Comparison of ENCODE assay signal across 10 cellular contexts in genomic region chr1:242242983-242243382, GRCh38.
DNase-seq lines count a peak whose midpoint lies in the region; ATAC-seq and TF ChIP-seq lines count a peak whose summit lies in the region.
"Had no signal": no experiment of that assay in that cellular context is flagged by ENCODE, and none has a peak within 500 bp of the region (broad histone marks: within the 10 kb centered on the region; RNA-seq: fewer than 3 reads in every experiment).

No MANE protein-coding gene starts in this region.

- no peak overlapping the region for H3K4me3 ChIP-seq in hepatocyte
- H3K4me3 ChIP-seq in naive thymus-derived CD4-positive, alpha-beta T cell (ENCODE audit: low read length): no peak overlapping the region

- H3K27ac Mint-ChIP-seq in neural crest cell (ENCODE audit: unreplicated experiment) (peak overlapping the region; percentile 14), HFFc6 (no peak overlapping the region)
- no peak overlapping the region for H3K27ac Mint-ChIP-seq in naive thymus-derived CD4-positive, alpha-beta T cell
- H3K27ac Mint-ChIP-seq: B cell had no signal

- H3K36me3 Mint-ChIP-seq in neural crest cell (ENCODE audit: low read depth) (no peaks in the 10 kb centered on the region), HFFc6 (ENCODE audit: low read depth) (peaks cover 5% of the 10 kb centered on the region; the same call in 1 of the 2 replicates)
- no peaks in the 10 kb centered on the region for H3K36me3 Mint-ChIP-seq in naive thymus-derived CD4-positive, alpha-beta T cell

- intact Hi-C loops in naive thymus-derived CD4-positive, alpha-beta T cell (cut with micrococcal nuclease): no loop called here

- H3K27ac ChIP-seq in hepatocyte: no peak overlapping the region
- no peak overlapping the region for H3K27ac ChIP-seq in naive thymus-derived CD4-positive, alpha-beta T cell (ENCODE audit: low read depth, low read length)

- H3K79me2 ChIP-seq in hepatocyte: no peaks in the 10 kb centered on the region

- ATAC-seq in GM19023 (IDR thresholded peaks at IDR 0.05; ENCODE audit: unreplicated experiment) (peak; percentile 24), HG02885 (IDR thresholded peaks at IDR 0.05; ENCODE audit: poor library complexity, unreplicated experiment) (peak; percentile 13)
- ATAC-seq in naive thymus-derived CD4-positive, alpha-beta T cell: no peak

- no peaks in the 10 kb centered on the region for H3K27me3 Mint-ChIP-seq in neural crest cell (ENCODE audit: low read depth)
- no peaks in the 10 kb centered on the region for H3K27me3 Mint-ChIP-seq in HFFc6 (ENCODE audit: insufficient read depth)
- no peaks in the 10 kb centered on the region for H3K27me3 Mint-ChIP-seq in naive thymus-derived CD4-positive, alpha-beta T cell
- H3K27me3 Mint-ChIP-seq: B cell had no signal

- POLR2A ChIA-PET in naive thymus-derived CD4-positive, alpha-beta T cell (lab: Charles Lee): no interaction called here

- H3K4me1 ChIP-seq in hepatocyte (ENCODE audit: insufficient read depth): no peaks in the 10 kb centered on the region
- H3K4me1 ChIP-seq in naive thymus-derived CD4-positive, alpha-beta T cell (ENCODE audit: control insufficient read depth in 2 of 2, insufficient read depth in 2 of 2, low read length in 2 of 2): no peaks in the 10 kb centered on the region

- CTCF ChIA-PET in naive thymus-derived CD4-positive, alpha-beta T cell (lab: Charles Lee): no interaction called here

- H3K4me1 Mint-ChIP-seq in neural crest cell (peaks cover 16% of the 10 kb centered on the region), HFFc6 (ENCODE audit: low read depth) (no peaks in the 10 kb centered on the region)
- H3K4me1 Mint-ChIP-seq in naive thymus-derived CD4-positive, alpha-beta T cell: no peaks in the 10 kb centered on the region
- H3K4me1 Mint-ChIP-seq: B cell had no signal

- H3K9me3 Mint-ChIP-seq in neural crest cell (no peaks in the 10 kb centered on the region), HFFc6 (peaks cover 44% of the 10 kb centered on the region)
- peaks cover 0 to 2% (median 0%) of the 10 kb centered on the region in 11 donors for H3K9me3 Mint-ChIP-seq in naive thymus-derived CD4-positive, alpha-beta T cell

- no peak overlapping the region for H3K4me2 ChIP-seq in hepatocyte

- TF ChIP-seq CTCF in neural crest cell (conservative IDR thresholded peaks at IDR 0.05) (no peak), HFFc6 (IDR thresholded peaks at IDR 0.05) (no peak), hepatocyte (IDR thresholded peaks at IDR 0.05; ENCODE audit: poor library complexity) (no peak)

- no peak for TF ChIP-seq POLR2A in erythroblast (IDR thresholded peaks at IDR 0.05; ENCODE audit: low read length)

- no peaks in the 10 kb centered on the region for H3K27me3 ChIP-seq in hepatocyte
- H3K27me3 ChIP-seq in naive thymus-derived CD4-positive, alpha-beta T cell (ENCODE audit: control insufficient read depth in 2 of 2, insufficient read depth in 2 of 2, low read length in 2 of 2): no peaks in the 10 kb centered on the region

- no peaks in the 10 kb centered on the region for H3K9me2 ChIP-seq in hepatocyte (replicated peaks; ENCODE audit: insufficient read depth)

- H3K36me3 ChIP-seq in hepatocyte (replicated peaks; ENCODE audit: insufficient read depth, low read depth): no peaks in the 10 kb centered on the region
- H3K36me3 ChIP-seq in naive thymus-derived CD4-positive, alpha-beta T cell (ENCODE audit: control insufficient read depth in 2 of 3, insufficient read depth in 3 of 3, low read length in 3 of 3): no peaks in the 10 kb centered on the region

- H3K4me3 Mint-ChIP-seq in neural crest cell: no peak overlapping the region
- H3K4me3 Mint-ChIP-seq in HFFc6: no peak overlapping the region
- H3K4me3 Mint-ChIP-seq in naive thymus-derived CD4-positive, alpha-beta T cell: no peak overlapping the region
- H3K4me3 Mint-ChIP-seq: B cell had no signal

- H3K9me3 ChIP-seq in hepatocyte (ENCODE audit: low read depth): no peaks in the 10 kb centered on the region
- no peaks in the 10 kb centered on the region for H3K9me3 ChIP-seq in naive thymus-derived CD4-positive, alpha-beta T cell (ENCODE audit: control insufficient read depth in 2 of 3, low read length in 3 of 3)

- H2AFZ ChIP-seq in hepatocyte: no peak overlapping the region

- DNase-seq in NCI-H69 (lab: John Stamatoyannopoulos, UW) (peak; percentile 92), neural crest cell (ENCODE audit: low read depth, low spot score) (no peak), erythroblast (lab: John Stamatoyannopoulos, UW) (no peak), HFFc6 (no peak), hepatocyte (ENCODE audit: low spot score) (no peak)
- no peak for DNase-seq in naive thymus-derived CD4-positive, alpha-beta T cell
- DNase-seq: SHP77 had no signal

- no peaks in the 10 kb centered on the region for H4K20me1 ChIP-seq in hepatocyte (ENCODE audit: insufficient read depth, poor library complexity, severe bottlenecking)

- WGBS in hepatocyte (ENCODE audit: low lambda C conversion rate, missing lambda C conversion rate): 80% methylated on average over 6 of the region's 6 CpGs
